In the genomic region with DNA sequence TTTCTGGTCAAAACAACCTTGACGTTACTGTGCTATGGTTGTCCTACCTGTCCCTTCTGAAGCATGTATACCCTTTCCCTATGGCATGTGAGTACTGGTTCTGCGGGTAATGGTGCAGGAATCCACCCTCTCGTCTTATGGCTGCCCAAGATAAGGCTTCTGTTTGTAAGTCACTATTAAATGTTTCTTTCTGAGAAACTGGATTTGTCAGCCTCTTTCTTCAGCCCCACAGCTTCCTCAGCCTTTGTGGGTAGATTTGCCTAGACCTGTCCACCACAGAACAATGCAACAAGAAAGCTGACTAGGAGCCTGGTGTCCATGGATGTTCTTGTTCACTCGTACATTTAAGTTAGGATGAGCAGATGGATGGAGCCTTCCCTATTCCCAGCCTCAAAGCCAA, we compare ENCODE assay signal across 13 cellular contexts.
A peak's percentile ranks its signal among the peaks of the same experiment; 100 is the strongest.
DNase-seq lines count a peak whose midpoint lies in the region; ATAC-seq and TF ChIP-seq lines count a peak whose summit lies in the region.
"Had no signal": no experiment of that assay in that cellular context is flagged by ENCODE, and none has a peak within 500 bp of the region (broad histone marks: within the 10 kb centered on the region; RNA-seq: fewer than 3 reads in every experiment).

No MANE protein-coding gene starts in this region.

- no peak overlapping the region for H3K27ac ChIP-seq in RWPE1

- CTCF ChIA-PET in RWPE1 (lab: Yijun Ruan, JAX) = no interaction called here

- no peak for ATAC-seq in HG03095 (IDR thresholded peaks at IDR 0.05; ENCODE audit: unreplicated experiment)
- ATAC-seq: GM23338 had no signal

- no peaks in the 10 kb centered on the region for H3K9me3 ChIP-seq in HAP-1

- TF ChIP-seq CTCF in RWPE1 (conservative IDR thresholded peaks at IDR 0.05; ENCODE audit: low read depth) = no peak
- no peak for TF ChIP-seq CTCF in epithelial cell of esophagus (IDR thresholded peaks at IDR 0.05; ENCODE audit: insufficient read depth, low read depth, low read length, missing control alignments)

- H3K4me3 ChIP-seq in epithelial cell of esophagus (ENCODE audit: low read length) = no peak overlapping the region
- H3K4me3 ChIP-seq in HAP-1 = no peak overlapping the region
- H3K4me3 ChIP-seq: GM23338 had no signal

- in situ Hi-C loops in HAP-1 (cut with MboI; ENCODE audit: low sequenced_read_pairs) = no loop called here

- POLR2A ChIA-PET in RWPE1 (lab: Yijun Ruan, JAX; ENCODE audit: low non-redundant PET) = no interaction called here

- peak; percentile 58 for DNase-seq in HPDE6-E6E7 (ENCODE audit: extremely low spot score)
- DNase-seq in RWPE1 (ENCODE audit: low spot score) = peak; percentile 22
- DNase-seq in epithelial cell of esophagus (ENCODE audit: low read depth) = peak; percentile 87
- no peak for DNase-seq in midbrain (lab: John Stamatoyannopoulos, UW)
- DNase-seq in NCI-H1436 (lab: John Stamatoyannopoulos, UW) = no peak
- DNase-seq in HAP-1 (ENCODE audit: low spot score in 2 of 2) = no peak
- DNase-seq: C1 segment of cervical spinal cord; Calu3; CD4-positive, alpha-beta T cell; DMS 273 treated with DMSO at 0.1 percent for 48 hours; H7 had no signal

- H3K36me3 ChIP-seq in HAP-1 (replicated peaks) = no peaks in the 10 kb centered on the region

- H3K4me1 ChIP-seq in HAP-1 = no peaks in the 10 kb centered on the region

- no peaks in the 10 kb centered on the region for H3K27me3 ChIP-seq in HAP-1 (ENCODE audit: low read depth)

Comparison
In these comparisons a context has a peak if more than half of its experiments do, and no peak if none do; other contexts are left out.
1. DNase-seq: peak in HPDE6-E6E7 (single experiment), RWPE1 (single experiment) and epithelial cell of esophagus (single experiment); none in midbrain (single experiment), NCI-H1436 (single experiment) and HAP-1 (0 of 2).